ENCODE assay signal across 22 cellular contexts in genomic region chr13:109148243-109148642, GRCh38.
A peak's percentile ranks its signal among the peaks of the same experiment; 100 is the strongest.
DNase-seq lines count a peak whose midpoint lies in the region; ATAC-seq and TF ChIP-seq lines count a peak whose summit lies in the region.
"Had no signal": no experiment of that assay in that cellular context is flagged by ENCODE, and none has a peak within 500 bp of the region (broad histone marks: within the 10 kb centered on the region; RNA-seq: fewer than 3 reads in every experiment).

No MANE protein-coding gene starts in this region.

- BruUV-seq in Panc1 (replicated peaks; lab: Mats Ljungman, UMichigan) = no TSS peak

- H3K27ac ChIP-seq in Panc1 (ENCODE audit: low read length) = peak overlapping the region; percentile 91
- no peak overlapping the region for H3K27ac ChIP-seq in fibroblast of lung (ENCODE audit: insufficient read depth, low read length)
- H3K27ac ChIP-seq: body of pancreas, colonic mucosa, right lobe of liver had no signal

- TF ChIP-seq CTCF in Panc1 (IDR thresholded peaks at IDR 0.05) (no peak), fibroblast of lung (conservative IDR thresholded peaks at IDR 0.05 in 1 of 2, IDR thresholded peaks at IDR 0.05 in 1 of 2; ENCODE audit: low read depth in 1 of 2, low read length in 2 of 2) (no peak), GM13977 (IDR thresholded peaks at IDR 0.05; ENCODE audit: extremely low read depth, insufficient read depth, missing control alignments) (no peak)

- peaks cover 38% of the 10 kb centered on the region for H3K4me1 ChIP-seq in Panc1 (ENCODE audit: control insufficient read depth, insufficient read depth, low read length)
- H3K4me1 ChIP-seq in fibroblast of lung (ENCODE audit: control insufficient read depth, extremely low read depth, insufficient read depth, low read length) = no peaks in the 10 kb centered on the region
- H3K4me1 ChIP-seq: body of pancreas, colonic mucosa, right lobe of liver had no signal

- no peak overlapping the region for H3K9ac ChIP-seq in fibroblast of lung (ENCODE audit: insufficient read depth, low read length)

- DNase-seq in GM04504 (ENCODE audit: low read depth) = peak; percentile 24
- no peak for DNase-seq in Panc1 (ENCODE audit: low read depth, low spot score)
- DNase-seq in fibroblast of lung (ENCODE audit: low read depth in 2 of 2) = peak; percentile 61 to 82
- DNase-seq in skeletal muscle cell (ENCODE audit: low read depth) = peak; percentile 52
- no peak for DNase-seq in HK-2 (ENCODE audit: unreplicated experiment)
- no peak for DNase-seq in GM13977 (ENCODE audit: low spot score)
- DNase-seq in hippocampal formation (lab: John Stamatoyannopoulos, UW) = no peak
- DNase-seq in T-helper 17 cell = no peak
- DNase-seq: activated CD8-positive, alpha-beta memory T cell treated with anti-CD3 and anti-CD28 coated beads for 24 hours; activated T-cell treated with anti-CD3 and anti-CD28 coated beads, Interleukin-2, amount 50 U/mL, for 72 hours; body of pancreas; colonic mucosa; Kasumi-1; left ventricle myocardium superior; NCI-H2107; NCI-H526 treated with DMSO at 0.1 percent for 48 hours; right lobe of liver; stimulated activated CD4-positive, alpha-beta T cell treated with anti-CD3 and anti-CD28 coated beads, Interleukin-1b, Interleukin-23, amount 100 ng/mL, for 48 hours; stimulated activated naive CD4-positive, alpha-beta T cell treated with Interleukin-2 at 50 U/mL for 16 hours; tibial artery had no signal

- no peak for ATAC-seq in Panc1
- no peak for ATAC-seq in T-helper 17 cell
- ATAC-seq: activated naive CD4-positive, alpha-beta T cell treated with anti-CD3 and anti-CD28 coated beads, Interleukin-2, amount 50 U/mL, for 72 hours; activated T-cell treated with anti-CD3 and anti-CD28 coated beads, Interleukin-2, amount 50 U/mL, for 72 hours; body of pancreas; left ventricle myocardium superior; right lobe of liver had no signal

- peaks cover 35% of the 10 kb centered on the region for H3K27me3 Mint-ChIP-seq in T-helper 17 cell

- intact Hi-C loops in Panc1 (cut with micrococcal nuclease; ENCODE audit: unreplicated experiment) = loop anchor here (5.0 kb wide), 3 partner anchors 109 to 634 kb away; no protein-coding TSS in a partner anchor

- in situ Hi-C loops in Panc1 (cut with HindIII; ENCODE audit: low pct_unique_long_range_greater_than_20kb, low sequenced_read_pairs) (no loop called here), GM13977 (cut with MboI; ENCODE audit: low pct_unique_long_range_greater_than_20kb, low sequenced_read_pairs, unreplicated experiment) (no loop called here)

- CTCF ChIA-PET in Panc1 (lab: Charles Lee) = interaction anchor here (0.6 kb wide), 1 partner anchor 955 kb away, joined by 3 read pairs; no protein-coding TSS in a partner anchor

- H2AFZ ChIP-seq in fibroblast of lung (ENCODE audit: low read length) = no peak overlapping the region

- H3K79me2 ChIP-seq in fibroblast of lung (ENCODE audit: control insufficient read depth, insufficient read depth, low read length) = no peaks in the 10 kb centered on the region

- H4K20me1 ChIP-seq in fibroblast of lung (ENCODE audit: control insufficient read depth, extremely low read depth, insufficient read depth, low read length) = no peaks in the 10 kb centered on the region

- no peak overlapping the region for H3K4me3 Mint-ChIP-seq in T-helper 17 cell
- H3K4me3 Mint-ChIP-seq: activated T-cell treated with anti-CD3 and anti-CD28 coated beads, Interleukin-2, amount 50 U/mL, for 72 hours; B cell had no signal

- H3K27me3 ChIP-seq in Panc1 (ENCODE audit: control insufficient read depth, insufficient read depth, low read length) (no peaks in the 10 kb centered on the region), fibroblast of lung (ENCODE audit: control insufficient read depth, insufficient read depth, low read length) (no peaks in the 10 kb centered on the region)
- H3K27me3 ChIP-seq: body of pancreas, colonic mucosa, right lobe of liver, tibial artery had no signal

- POLR2A ChIA-PET in Panc1 (lab: Charles Lee) = no interaction called here

- no peak overlapping the region for H3K4me2 ChIP-seq in fibroblast of lung (ENCODE audit: extremely low read depth, insufficient read depth, low read length)

- H3K36me3 ChIP-seq in Panc1 (ENCODE audit: control insufficient read depth, insufficient read depth, low read length) = no peaks in the 10 kb centered on the region
- H3K36me3 ChIP-seq in fibroblast of lung (ENCODE audit: control insufficient read depth, insufficient read depth, low read length) = no peaks in the 10 kb centered on the region
- H3K36me3 ChIP-seq: colonic mucosa, right lobe of liver, tibial artery had no signal

- H3K4me1 Mint-ChIP-seq in T-helper 17 cell = peaks cover 2% of the 10 kb centered on the region
- H3K4me1 Mint-ChIP-seq: B cell had no signal

- H3K27ac Mint-ChIP-seq in T-helper 17 cell = no peak overlapping the region
- H3K27ac Mint-ChIP-seq: activated naive CD4-positive, alpha-beta T cell treated with anti-CD3 and anti-CD28 coated beads, Interleukin-2, amount 50 U/mL, for 72 hours; activated T-cell treated with anti-CD3 and anti-CD28 coated beads, Interleukin-2, amount 50 U/mL, for 72 hours; B cell had no signal

- H3K9me3 ChIP-seq in Panc1 (ENCODE audit: control insufficient read depth, insufficient read depth, low read depth, low read length) (no peaks in the 10 kb centered on the region), fibroblast of lung (ENCODE audit: control insufficient read depth, insufficient read depth, low read depth, low read length) (no peaks in the 10 kb centered on the region), T-helper 17 cell (ENCODE audit: control insufficient read depth, low read length, poor library complexity, severe bottlenecking) (no peaks in the 10 kb centered on the region)
- H3K9me3 ChIP-seq: body of pancreas, colonic mucosa, right lobe of liver, tibial artery had no signal

- no peaks in the 10 kb centered on the region for H3K36me3 Mint-ChIP-seq in T-helper 17 cell (ENCODE audit: low read depth)
- H3K36me3 Mint-ChIP-seq: activated naive CD4-positive, alpha-beta T cell treated with anti-CD3 and anti-CD28 coated beads, Interleukin-2, amount 50 U/mL, for 72 hours had no signal

- H3K4me3 ChIP-seq in Panc1 (ENCODE audit: low read depth in 2 of 2, low read length in 2 of 2) = no peak overlapping the region
- H3K4me3 ChIP-seq in fibroblast of lung (replicated peaks in 1 of 4; ENCODE audit: control extremely low read depth in 1 of 4, insufficient read depth in 1 of 4, low read depth in 3 of 4, low read length in 4 of 4) = no peak overlapping the region
- H3K4me3 ChIP-seq in skeletal muscle cell (ENCODE audit: low read depth, low read length) = no peak overlapping the region
- H3K4me3 ChIP-seq: body of pancreas, colonic mucosa, right lobe of liver, tibial artery had no signal

Comparison
In these comparisons a context has a peak if more than half of its experiments do, and no peak if none do; other contexts are left out.
1. DNase-seq: peak in GM04504 (single experiment), fibroblast of lung (2 of 2) and skeletal muscle cell (single experiment); none in Panc1 (single experiment), HK-2 (single experiment), GM13977 (single experiment), hippocampal formation (0 of 2) and T-helper 17 cell (0 of 3).